17 cellular contexts compared by ENCODE assay signal in genomic region chr9:135714242-135715055, GRCh38. TPM values are rescaled to one million over a fixed set of nuclear protein-coding genes. Genes with fewer than 3 reads are reported as not detected.
A peak's percentile ranks its signal among the peaks of the same experiment; 100 is the strongest.
DNase-seq lines count a peak whose midpoint lies in the region; ATAC-seq and TF ChIP-seq lines count a peak whose summit lies in the region.
"Had no signal": no experiment of that assay in that cellular context is flagged by ENCODE, and none has a peak within 500 bp of the region (broad histone marks: within the 10 kb centered on the region; RNA-seq: fewer than 3 reads in every experiment).

No MANE protein-coding gene starts in this region.

- peaks cover 42% of the 10 kb centered on the region for H3K27me3 ChIP-seq in ectodermal cell (ENCODE audit: control insufficient read depth, insufficient read depth, low read length, poor library complexity, severe bottlenecking)
- H3K27me3 ChIP-seq: BLaER1 treated with 17β-estradiol and CSF1 and Interleukin-3, amounts not matched to agents 10 nM and 100 nM had no signal

- TF ChIP-seq CTCF in nephron progenitor cell (IDR thresholded peaks at IDR 0.05): no peak

- peaks cover 91% of the 10 kb centered on the region for H3K27me3 Mint-ChIP-seq in nephron progenitor cell (ENCODE audit: low read depth, poor library complexity)

- H3K4me1 Mint-ChIP-seq in nephron progenitor cell: no peaks in the 10 kb centered on the region

- H3K9me3 Mint-ChIP-seq in nephron progenitor cell: no peaks in the 10 kb centered on the region
- H3K9me3 Mint-ChIP-seq: stimulated activated naive CD8-positive, alpha-beta T cell treated with anti-CD3 and anti-CD28 coated beads, Interleukin-15, Interleukin-2, amounts not matched to agents 100 ng/mL and 50 ng/mL, for 24 hours had no signal

- H3K27ac Mint-ChIP-seq in nephron progenitor cell: no peak overlapping the region
- H3K27ac Mint-ChIP-seq: activated CD8-positive, alpha-beta memory T cell treated with anti-CD3 and anti-CD28 coated beads, Interleukin-2, amount 10 ng/mL, durations not matched to agents 7 days and 5 days; stimulated activated naive CD8-positive, alpha-beta T cell treated with anti-CD3 and anti-CD28 coated beads, Interleukin-15, Interleukin-2, amounts not matched to agents 100 ng/mL and 50 ng/mL, for 24 hours had no signal

- H3K4me1 ChIP-seq in ectodermal cell (ENCODE audit: control insufficient read depth, insufficient read depth, low read length): no peaks in the 10 kb centered on the region
- H3K4me1 ChIP-seq: vagina had no signal

- ATAC-seq in GM21717 (IDR thresholded peaks at IDR 0.05; ENCODE audit: unreplicated experiment) (no peak), HG02981 (IDR thresholded peaks at IDR 0.05; ENCODE audit: unreplicated experiment) (no peak)
- ATAC-seq: activated CD8-positive, alpha-beta memory T cell treated with anti-CD3 and anti-CD28 coated beads, Interleukin-2, amount 10 ng/mL, durations not matched to agents 7 days and 5 days had no signal

- no peaks in the 10 kb centered on the region for H3K36me3 ChIP-seq in ectodermal cell (ENCODE audit: control insufficient read depth, insufficient read depth, low read length)
- H3K36me3 ChIP-seq: BLaER1 treated with 17β-estradiol and CSF1 and Interleukin-3, amounts not matched to agents 10 nM and 100 nM; vagina had no signal

- H3K4me3 Mint-ChIP-seq in nephron progenitor cell: no peak overlapping the region
- H3K4me3 Mint-ChIP-seq: activated CD8-positive, alpha-beta memory T cell treated with anti-CD3 and anti-CD28 coated beads, Interleukin-2, amount 10 ng/mL, durations not matched to agents 7 days and 5 days; stimulated activated naive CD8-positive, alpha-beta T cell treated with anti-CD3 and anti-CD28 coated beads, Interleukin-15, Interleukin-2, amounts not matched to agents 100 ng/mL and 50 ng/mL, for 24 hours had no signal

- POLR2A ChIA-PET in HEK293T (lab: Yijun Ruan, JAX): no interaction called here

- DNase-seq in Daoy (ENCODE audit: low read depth): peak; percentile 29
- DNase-seq in HEK293T (ENCODE audit: extremely low spot score): peak; percentile 43
- peak; percentile 87 for DNase-seq in nephron progenitor cell
- no peak for DNase-seq in NCI-H1930 (lab: John Stamatoyannopoulos, UW)
- DNase-seq: activated CD8-positive, alpha-beta memory T cell treated with anti-CD3 and anti-CD28 coated beads, Interleukin-2, amount 10 ng/mL, durations not matched to agents 7 days and 5 days; activated gamma-delta T cell; MM.1S; SW 1271 had no signal

- 2 to 3% methylated on average over 103 of the region's 103 CpGs for WGBS in ectodermal cell, 2 experiments

- H3K27ac ChIP-seq in ectodermal cell (ENCODE audit: insufficient read depth, low read depth, low read length, poor library complexity, severe bottlenecking): no peak overlapping the region
- H3K27ac ChIP-seq: vagina had no signal

- no peaks in the 10 kb centered on the region for H3K9me3 ChIP-seq in ectodermal cell (ENCODE audit: control insufficient read depth, low read length)
- H3K9me3 ChIP-seq: BLaER1 treated with 17β-estradiol and CSF1 and Interleukin-3, amounts not matched to agents 10 nM and 100 nM; vagina had no signal

- peak overlapping the region; percentile 6 for H3K4me3 ChIP-seq in ectodermal cell (ENCODE audit: insufficient read depth, low read depth, low read length)
- H3K4me3 ChIP-seq: BLaER1 treated with 17β-estradiol and CSF1 and Interleukin-3, amounts not matched to agents 10 nM and 100 nM; vagina had no signal

- CTCF ChIA-PET in HEK293T (lab: Yijun Ruan, JAX): no interaction called here

- H3K36me3 Mint-ChIP-seq in nephron progenitor cell (ENCODE audit: low read depth): no peaks in the 10 kb centered on the region
- H3K36me3 Mint-ChIP-seq: activated CD8-positive, alpha-beta memory T cell treated with anti-CD3 and anti-CD28 coated beads, Interleukin-2, amount 10 ng/mL, durations not matched to agents 7 days and 5 days had no signal

TF ChIP-seq in HEK293T, 16 proteins besides CTCF, POLR2A, EP300 and RAD21:
- TF ChIP-seq FOXA1 (IDR thresholded peaks at IDR 0.05): no peak
- TF ChIP-seq CTBP1 (IDR thresholded peaks at IDR 0.05; ENCODE audit: borderline replicate concordance): no peak
- TF ChIP-seq FOXK2 (IDR thresholded peaks at IDR 0.05): no peak
- no peak for TF ChIP-seq SUZ12 (IDR thresholded peaks at IDR 0.05)
- TF ChIP-seq PKNOX1 (IDR thresholded peaks at IDR 0.05): no peak
- TF ChIP-seq HDGF (IDR thresholded peaks at IDR 0.05; ENCODE audit: borderline replicate concordance): no peak
- no peak for TF ChIP-seq ZNF384 (IDR thresholded peaks at IDR 0.05)
TF ChIP-seq in HEK293T: peak in this region for 0.

RNA-seq across cellular contexts. Expression of gene KCNT1, which starts 12.5 kb away (rescaled TPM):
- total RNA-seq in Daoy (2014; rRNA removed; shearing (Covaris generic)): not detected in 2 replicates
- polyA plus RNA-seq in ectodermal cell (2013, experiment 1 of 4): not detected
- polyA plus RNA-seq in ectodermal cell (2013, experiment 2 of 4): 0.09 TPM
- polyA plus RNA-seq in ectodermal cell (2013, experiment 3 of 4): not detected
- polyA plus RNA-seq in ectodermal cell (2013, experiment 4 of 4): 0.12 TPM
- total RNA-seq: activated CD8-positive, alpha-beta memory T cell treated with anti-CD3 and anti-CD28 coated beads, Interleukin-2, amount 10 ng/mL, durations not matched to agents 7 days and 5 days; astrocyte; osteocyte; RPMI7951; vagina had no signal

RNA-seq across cellular contexts. Expression of gene SOHLH1, which starts 15.2 kb away (rescaled TPM):
- 0.18 TPM in 1 of 2 replicates, not detected in the other for total RNA-seq in Daoy (2014; rRNA removed; shearing (Covaris generic))
- polyA plus RNA-seq in ectodermal cell (2013, experiment 1 of 4): not detected
- not detected for polyA plus RNA-seq in ectodermal cell (2013, experiment 2 of 4)
- not detected for polyA plus RNA-seq in ectodermal cell (2013, experiment 3 of 4)
- not detected for polyA plus RNA-seq in ectodermal cell (2013, experiment 4 of 4)
- total RNA-seq: activated CD8-positive, alpha-beta memory T cell treated with anti-CD3 and anti-CD28 coated beads, Interleukin-2, amount 10 ng/mL, durations not matched to agents 7 days and 5 days; astrocyte; osteocyte; RPMI7951; vagina had no signal

RNA-seq across cellular contexts. Expression of gene LCN9, which starts 51.3 kb away (rescaled TPM):
- total RNA-seq in Daoy (2014; rRNA removed; shearing (Covaris generic)): not detected in 2 replicates
- polyA plus RNA-seq in ectodermal cell (2013, experiment 1 of 4): not detected
- not detected for polyA plus RNA-seq in ectodermal cell (2013, experiment 2 of 4)
- polyA plus RNA-seq in ectodermal cell (2013, experiment 3 of 4): not detected
- polyA plus RNA-seq in ectodermal cell (2013, experiment 4 of 4): not detected
- total RNA-seq: activated CD8-positive, alpha-beta memory T cell treated with anti-CD3 and anti-CD28 coated beads, Interleukin-2, amount 10 ng/mL, durations not matched to agents 7 days and 5 days; osteocyte; RPMI7951; vagina had no signal

Comparison
In these comparisons a context has a peak if more than half of its experiments do, and no peak if none do; other contexts are left out.
1. DNase-seq: peak in Daoy (single experiment), HEK293T (single experiment) and nephron progenitor cell (single experiment); none in NCI-H1930 (0 of 2).